1 cellular context compared by ENCODE assay signal in genomic region chr12:56081393-56082347, GRCh38.
A peak's percentile ranks its signal among the peaks of the same experiment; 100 is the strongest.
TF ChIP-seq lines count a peak whose summit lies in the region.

No MANE protein-coding gene starts in this region.

TF ChIP-seq in HepG2, 621 proteins besides CTCF, POLR2A, EP300 and RAD21 (continues in another document):
- no peak for TF ChIP-seq PCBP1 (IDR thresholded peaks at IDR 0.05; ENCODE audit: borderline replicate concordance, low read depth, low read length)
- no peak for TF ChIP-seq ZNF296 (CRISPR knock-in tag; conservative IDR thresholded peaks at IDR 0.05)
- peak; percentile 97 for TF ChIP-seq SMAD3 (CRISPR knock-in tag; IDR thresholded peaks at IDR 0.05)
- TF ChIP-seq FOXO4 (CRISPR knock-in tag; conservative IDR thresholded peaks at IDR 0.05), result no peak
- 0 out of 2 replicates have a peak, but pooled peaks have one; percentile 22 for TF ChIP-seq RFX3 (CRISPR knock-in tag; IDR thresholded peaks at IDR 0.05)
- TF ChIP-seq ZNF83 (CRISPR knock-in tag; IDR thresholded peaks at IDR 0.05; ENCODE audit: borderline replicate concordance), result no peak
- TF ChIP-seq MLX (CRISPR knock-in tag; IDR thresholded peaks at IDR 0.05), result peak; percentile 98
- no peak for TF ChIP-seq HNRNPK (IDR thresholded peaks at IDR 0.05; ENCODE audit: low read depth, low read length, poor library complexity, severe bottlenecking)
- 0 out of 2 replicates have a peak, but pooled peaks have one; percentile 27 for TF ChIP-seq RNF219 (CRISPR knock-in tag; IDR thresholded peaks at IDR 0.05)
- TF ChIP-seq U2AF1 (optimal IDR thresholded peaks at IDR 0.05; ENCODE audit: low read depth, low read length), result no peak
- peak; percentile 99 for TF ChIP-seq SKIL (CRISPR knock-in tag; IDR thresholded peaks at IDR 0.05; ENCODE audit: borderline replicate concordance)
- TF ChIP-seq HNF4G (IDR thresholded peaks at IDR 0.05; ENCODE audit: borderline replicate concordance, low read depth, low read length), result peak; percentile 100
- TF ChIP-seq HNF4G (CRISPR knock-in tag; IDR thresholded peaks at IDR 0.05; ENCODE audit: borderline replicate concordance, low read depth), result peak; percentile 100
- peak; percentile 73 for TF ChIP-seq ZNF274 (CRISPR knock-in tag; IDR thresholded peaks at IDR 0.05)
- TF ChIP-seq DMAP1 (CRISPR knock-in tag; IDR thresholded peaks at IDR 0.05), result peak; percentile 90
- peak; percentile 86 to 95; a peak in 3 of 4 replicates for TF ChIP-seq HMGXB4 (CRISPR knock-in tag; IDR thresholded peaks at IDR 0.05; ENCODE audit: borderline replicate concordance in 1 of 2, low read depth in 1 of 2)
- TF ChIP-seq ZNF337 (CRISPR knock-in tag; IDR thresholded peaks at IDR 0.05; ENCODE audit: borderline replicate concordance, low read depth), result no peak; the same call in 1 of the 2 replicates
- TF ChIP-seq ZNF709 (CRISPR knock-in tag; IDR thresholded peaks at IDR 0.05), result peak; percentile 64; the same call in 1 of the 2 replicates
- TF ChIP-seq HIC2 (CRISPR knock-in tag; IDR thresholded peaks at IDR 0.05; ENCODE audit: low read depth), result peak; percentile 95
- TF ChIP-seq GLMP (CRISPR knock-in tag; IDR thresholded peaks at IDR 0.05; ENCODE audit: borderline replicate concordance), result no peak
- no peak; the same call in 1 of the 2 replicates for TF ChIP-seq ZXDC (CRISPR knock-in tag; IDR thresholded peaks at IDR 0.05)
- TF ChIP-seq IRF1 (CRISPR knock-in tag; IDR thresholded peaks at IDR 0.05; ENCODE audit: low read depth), result 0 out of 2 replicates have a peak, but pooled peaks have one; percentile 24
- TF ChIP-seq ZNF136 (CRISPR knock-in tag; IDR thresholded peaks at IDR 0.05; ENCODE audit: low read depth), result peak; percentile 89; the same call in 1 of the 2 replicates
- TF ChIP-seq ZKSCAN1 (IDR thresholded peaks at IDR 0.05; ENCODE audit: low read length), result 0 out of 2 replicates have a peak, but pooled peaks have one; percentile 23
- peak; percentile 65; the same call in 1 of the 2 replicates for TF ChIP-seq MEIS2 (CRISPR knock-in tag; IDR thresholded peaks at IDR 0.05)
- TF ChIP-seq ZMYM3 (CRISPR knock-in tag; IDR thresholded peaks at IDR 0.05), result peak; percentile 94
- no peak for TF ChIP-seq NAIF1 (CRISPR knock-in tag; IDR thresholded peaks at IDR 0.05; ENCODE audit: borderline replicate concordance)
- peak; percentile 97 for TF ChIP-seq ZNF609 (CRISPR knock-in tag; IDR thresholded peaks at IDR 0.05; ENCODE audit: borderline replicate concordance)
- peak; percentile 97 for TF ChIP-seq ZC3H4 (CRISPR knock-in tag; IDR thresholded peaks at IDR 0.05; ENCODE audit: borderline replicate concordance)
- peak; percentile 84; the same call in 1 of the 2 replicates for TF ChIP-seq TGIF2 (CRISPR knock-in tag; IDR thresholded peaks at IDR 0.05)
- TF ChIP-seq ZNF292 (CRISPR knock-in tag; IDR thresholded peaks at IDR 0.05; ENCODE audit: borderline replicate concordance, low read depth), result peak; percentile 67; the same call in 1 of the 2 replicates
- TF ChIP-seq ZNF567 (CRISPR knock-in tag; IDR thresholded peaks at IDR 0.05; ENCODE audit: borderline replicate concordance), result 0 out of 2 replicates have a peak, but pooled peaks have one; percentile 54
- TF ChIP-seq SRSF4 (IDR thresholded peaks at IDR 0.05; ENCODE audit: low read depth, low read length, poor library complexity, severe bottlenecking), result no peak
- peak; percentile 95 for TF ChIP-seq MTA1 (CRISPR knock-in tag; IDR thresholded peaks at IDR 0.05; ENCODE audit: borderline replicate concordance)
- no peak for TF ChIP-seq ZFAT (CRISPR knock-in tag; conservative IDR thresholded peaks at IDR 0.05)
- no peak for TF ChIP-seq ZBTB42 (CRISPR knock-in tag; IDR thresholded peaks at IDR 0.05)
- TF ChIP-seq ZNF432 (CRISPR knock-in tag; IDR thresholded peaks at IDR 0.05; ENCODE audit: borderline replicate concordance), result no peak
- no peak for TF ChIP-seq SETDB1 (CRISPR knock-in tag; IDR thresholded peaks at IDR 0.05; ENCODE audit: borderline replicate concordance)
